Comparison of ENCODE assay signal across 8 cellular contexts in the genomic region with DNA sequence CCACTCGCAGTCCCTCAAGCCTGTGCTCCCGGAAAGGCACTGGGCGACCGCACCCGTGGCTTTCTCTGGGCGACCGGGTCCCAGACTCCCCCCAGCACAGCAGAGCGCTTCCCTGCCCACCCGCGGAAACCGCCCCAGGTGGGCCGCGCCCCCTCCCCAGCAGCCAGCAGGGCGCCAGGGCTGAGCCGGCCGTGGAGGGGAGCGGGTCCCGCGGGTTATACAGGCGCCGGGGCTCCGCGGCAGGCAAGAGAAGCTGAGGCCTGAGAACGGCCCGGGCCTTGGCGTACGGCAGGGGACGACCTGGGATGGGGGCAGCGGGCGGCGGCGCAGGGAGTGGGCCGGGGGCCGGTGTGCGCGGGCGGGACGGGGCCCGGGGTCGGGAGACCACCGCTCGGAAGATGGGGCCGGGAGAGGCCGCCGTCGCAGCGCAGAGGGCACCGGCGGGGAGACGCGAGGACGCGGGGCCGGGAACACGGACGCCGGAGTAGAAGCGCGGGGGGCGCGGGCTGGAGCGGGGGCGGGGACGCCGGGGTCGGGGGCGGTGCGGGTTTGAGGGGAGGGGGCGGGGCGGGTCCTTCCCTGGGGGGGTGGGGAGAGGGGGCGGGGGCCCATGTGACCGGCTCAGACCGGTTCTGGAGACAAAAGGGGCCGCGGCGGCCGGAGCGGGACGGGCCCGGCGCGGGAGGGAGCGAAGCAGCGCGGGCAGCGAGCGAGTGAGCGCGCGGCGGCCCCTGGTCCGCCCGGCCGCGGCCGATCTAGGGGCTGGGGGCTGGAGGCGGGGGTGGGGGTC. TPM values are rescaled to one million over a fixed set of nuclear protein-coding genes. Genes with fewer than 3 reads are reported as not detected.
DNase-seq lines count a peak whose midpoint lies in the region; ATAC-seq and TF ChIP-seq lines count a peak whose summit lies in the region.

A gene with protein sequence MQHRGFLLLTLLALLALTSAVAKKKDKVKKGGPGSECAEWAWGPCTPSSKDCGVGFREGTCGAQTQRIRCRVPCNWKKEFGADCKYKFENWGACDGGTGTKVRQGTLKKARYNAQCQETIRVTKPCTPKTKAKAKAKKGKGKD (plus strand): TSS at position 624 of the 790 bp plus-strand sequence. CDS start 389 bp downstream, outside the sequence.

- peaks cover 5% of the 10 kb centered on the region for H3K4me1 Mint-ChIP-seq in stimulated activated naive CD8-positive, alpha-beta T cell treated with anti-CD3 and anti-CD28 coated beads, Interleukin-15, Interleukin-2, amounts not matched to agents 100 ng/mL and 50 ng/mL, for 24 hours (ENCODE audit: low read depth)
- peaks cover 6% of the 10 kb centered on the region for H3K4me1 Mint-ChIP-seq in endothelial cell (ENCODE audit: unreplicated experiment)

- peaks cover 24% of the 10 kb centered on the region for H3K27me3 Mint-ChIP-seq in stimulated activated naive CD8-positive, alpha-beta T cell treated with anti-CD3 and anti-CD28 coated beads, Interleukin-15, Interleukin-2, amounts not matched to agents 100 ng/mL and 50 ng/mL, for 24 hours
- H3K27me3 Mint-ChIP-seq in endothelial cell (ENCODE audit: unreplicated experiment) = peaks cover 12% of the 10 kb centered on the region

- no peak for ATAC-seq in stimulated activated naive CD8-positive, alpha-beta T cell treated with anti-CD3 and anti-CD28 coated beads, Interleukin-15, Interleukin-2, amounts not matched to agents 100 U/mL and 50 U/mL, for 24 hours
- ATAC-seq in GM18870 (IDR thresholded peaks at IDR 0.05; ENCODE audit: unreplicated experiment) = no peak

- H3K4me3 Mint-ChIP-seq in stimulated activated naive CD8-positive, alpha-beta T cell treated with anti-CD3 and anti-CD28 coated beads, Interleukin-15, Interleukin-2, amounts not matched to agents 100 ng/mL and 50 ng/mL, for 24 hours = peak within 1 kb of the TSS; percentile 64
- H3K4me3 Mint-ChIP-seq in endothelial cell (ENCODE audit: unreplicated experiment) = peak within 1 kb of the TSS; percentile 86

- H3K36me3 Mint-ChIP-seq in stimulated activated naive CD8-positive, alpha-beta T cell treated with anti-CD3 and anti-CD28 coated beads, Interleukin-15, Interleukin-2, amounts not matched to agents 100 ng/mL and 50 ng/mL, for 24 hours (ENCODE audit: low read depth) = peaks cover 14% of the 10 kb centered on the region
- H3K36me3 Mint-ChIP-seq in endothelial cell (ENCODE audit: low read depth, unreplicated experiment) = peaks cover 13% of the 10 kb centered on the region

- no peaks in the 10 kb centered on the region for H3K9me3 Mint-ChIP-seq in stimulated activated naive CD8-positive, alpha-beta T cell treated with anti-CD3 and anti-CD28 coated beads, Interleukin-15, Interleukin-2, amounts not matched to agents 100 ng/mL and 50 ng/mL, for 24 hours
- no peaks in the 10 kb centered on the region for H3K9me3 Mint-ChIP-seq in endothelial cell (ENCODE audit: unreplicated experiment)

- DNase-seq in stimulated activated naive CD8-positive, alpha-beta T cell treated with anti-CD3 and anti-CD28 coated beads, Interleukin-15, Interleukin-2, amounts not matched to agents 100 U/mL and 50 U/mL, for 24 hours = no peak
- DNase-seq in RKO (ENCODE audit: low spot score) = peak; percentile 53
- peak; percentile 69 for DNase-seq in endothelial cell (ENCODE audit: low spot score)
- DNase-seq in myocyte (ENCODE audit: low read depth) = no peak
- no peak for DNase-seq in central memory CD4-positive, alpha-beta T cell
- no peak for DNase-seq in Ammon's horn (ENCODE audit: low spot score)

- peak within 1 kb of the TSS; percentile 49 for H3K27ac Mint-ChIP-seq in stimulated activated naive CD8-positive, alpha-beta T cell treated with anti-CD3 and anti-CD28 coated beads, Interleukin-15, Interleukin-2, amounts not matched to agents 100 ng/mL and 50 ng/mL, for 24 hours
- H3K27ac Mint-ChIP-seq in endothelial cell (ENCODE audit: unreplicated experiment) = peak within 1 kb of the TSS; percentile 67

- TF ChIP-seq CTCF in endothelial cell (IDR thresholded peaks at IDR 0.05; ENCODE audit: unreplicated experiment) = no peak

RNA-seq across cellular contexts. Expression of the gene that starts here (rescaled TPM):
- total RNA-seq in endothelial cell (ENCODE audit: unreplicated experiment) = 553 TPM
- 147 and 185 TPM in 2 replicates for total RNA-seq in myocyte
- polyA plus RNA-seq in myocyte (2012) = 89.0 TPM

Comparison
In these comparisons a context has a peak if more than half of its experiments do, and no peak if none do; other contexts are left out.
1. DNase-seq: peak in RKO (single experiment) and endothelial cell (single experiment); none in stimulated activated naive CD8-positive, alpha-beta T cell treated with anti-CD3 and anti-CD28 coated beads, Interleukin-15, Interleukin-2, amounts not matched to agents 100 U/mL and 50 U/mL, for 24 hours (single experiment), myocyte (single experiment), central memory CD4-positive, alpha-beta T cell (single experiment) and Ammon's horn (single experiment).